ENCODE assay signal across 31 cellular contexts in the genomic region with DNA sequence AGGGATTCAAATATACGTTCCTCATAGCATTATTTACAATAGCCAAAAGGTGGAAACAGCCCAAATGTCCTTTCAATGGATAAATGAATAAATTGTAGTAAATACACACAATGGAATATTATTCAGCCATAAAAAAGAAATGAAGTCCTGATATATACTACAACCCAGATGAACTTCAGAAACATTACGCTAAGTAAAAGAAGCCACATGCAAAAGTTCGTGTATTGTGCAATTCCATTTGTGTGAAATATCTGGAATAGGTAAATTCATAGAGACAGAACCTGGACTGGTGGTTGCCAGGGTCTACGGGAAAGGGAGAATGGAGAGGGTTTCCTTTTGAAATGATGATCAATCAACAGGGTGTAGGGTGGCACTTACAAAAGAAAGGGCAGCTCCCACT. TPM values are rescaled to one million over a fixed set of nuclear protein-coding genes. Genes with fewer than 3 reads are reported as not detected.
"Had no signal": no experiment of that assay in that cellular context is flagged by ENCODE, and none has a peak within 500 bp of the region (broad histone marks: within the 10 kb centered on the region; RNA-seq: fewer than 3 reads in every experiment).

No MANE protein-coding gene starts in this region.

- H3K36me3 ChIP-seq: esophagus muscularis mucosa, gastroesophageal sphincter, heart left ventricle, neural progenitor cell, suprapubic skin, transverse colon, upper lobe of right lung, uterus had no signal

- H2AFZ ChIP-seq: hepatocyte, neural progenitor cell, parathyroid adenoma had no signal

- H3K27me3 ChIP-seq: dorsolateral prefrontal cortex, esophagus muscularis mucosa, foreskin keratinocyte, gastroesophageal sphincter, heart left ventricle, hepatocyte, neural progenitor cell, suprapubic skin, transverse colon, upper lobe of right lung, uterus had no signal

- H3K4me3 ChIP-seq: dorsolateral prefrontal cortex, esophagus muscularis mucosa, gastroesophageal sphincter, heart left ventricle, hepatocyte, lung, neural progenitor cell, smooth muscle cell, suprapubic skin, transverse colon, upper lobe of right lung, uterus had no signal

- H3K4me2 ChIP-seq: hepatocyte, neural progenitor cell, smooth muscle cell had no signal

- H3K79me2 ChIP-seq: hepatocyte, parathyroid adenoma had no signal

- H3K9me3 ChIP-seq: esophagus muscularis mucosa, gastroesophageal sphincter, heart left ventricle, suprapubic skin, transverse colon, upper lobe of right lung, uterus had no signal

- H3K4me1 Mint-ChIP-seq: memory B cell; stimulated activated naive CD8-positive, alpha-beta T cell treated with anti-CD3 and anti-CD28 coated beads, Interleukin-15, amount 100 ng/mL, for 72 hours had no signal

- H3K4me3 Mint-ChIP-seq: memory B cell; naive thymus-derived CD4-positive, alpha-beta T cell; nephron; neural progenitor cell; stimulated activated naive CD8-positive, alpha-beta T cell treated with anti-CD3 and anti-CD28 coated beads, Interleukin-15, amount 100 ng/mL, for 72 hours had no signal

- H3K27ac Mint-ChIP-seq: memory B cell; naive thymus-derived CD4-positive, alpha-beta T cell; nephron; neural progenitor cell; progenitor cell of endocrine pancreas; stimulated activated naive CD8-positive, alpha-beta T cell treated with anti-CD3 and anti-CD28 coated beads, Interleukin-15, amount 100 ng/mL, for 72 hours had no signal

- FAIRE-seq: kidney had no signal

- H3K27ac ChIP-seq: dorsolateral prefrontal cortex, esophagus muscularis mucosa, foreskin keratinocyte, heart left ventricle, hepatocyte, neural progenitor cell, parathyroid adenoma, suprapubic skin, transverse colon, upper lobe of right lung had no signal

- ATAC-seq: foreskin keratinocyte; gastroesophageal sphincter; heart left ventricle; left lobe of liver; naive thymus-derived CD4-positive, alpha-beta T cell; sciatic nerve; stimulated activated naive CD8-positive, alpha-beta T cell treated with anti-CD3 and anti-CD28 coated beads, Interleukin-15, amount 100 ng/mL, for 72 hours; upper lobe of right lung had no signal

- H3K4me1 ChIP-seq: transverse colon, upper lobe of right lung had no signal

- H3K9ac ChIP-seq: neural progenitor cell, parathyroid adenoma had no signal

- DNase-seq: dorsolateral prefrontal cortex; effector CD4-positive, alpha-beta T cell; foreskin keratinocyte; heart left ventricle; kidney; midbrain; naive thymus-derived CD4-positive, alpha-beta T cell; stimulated activated CD4-positive, alpha-beta T cell treated with anti-CD3 and anti-CD28 coated beads, Interleukin-12 subunit alpha, Interleukin-12 subunit beta, amount 100 ng/mL, for 4 hours; stimulated activated CD4-positive, alpha-beta T cell treated with anti-CD3 and anti-CD28 coated beads, Interleukin-1b, Interleukin-23, amount 100 ng/mL, for 48 hours; stimulated activated CD4-positive, alpha-beta T cell treated with anti-CD3 and anti-CD28 coated beads, Interleukin-4, amount 100 ng/mL, for 1 hour; stimulated activated CD8-positive, alpha-beta memory T cell treated with anti-CD3 and anti-CD28 coated beads, Interleukin-4, amount 100 ng/mL, for 48 hours; stimulated activated naive CD4-positive, alpha-beta T cell; stimulated activated naive CD8-positive, alpha-beta T cell treated with anti-CD3 and anti-CD28 coated beads, Interleukin-15, amount 100 ng/mL, for 72 hours; transverse colon; upper lobe of right lung; uterus had no signal

- H3K9me3 Mint-ChIP-seq: memory B cell; naive thymus-derived CD4-positive, alpha-beta T cell; nephron; neural progenitor cell; stimulated activated naive CD8-positive, alpha-beta T cell treated with anti-CD3 and anti-CD28 coated beads, Interleukin-15, amount 100 ng/mL, for 72 hours had no signal

- H3K36me3 Mint-ChIP-seq: memory B cell, neural progenitor cell had no signal

RNA-seq across cellular contexts. Expression of gene ARSI, which starts 12.5 kb away (rescaled TPM):
- total RNA-seq: progenitor cell of endocrine pancreas had no signal
- polyA plus RNA-seq: naive thymus-derived CD4-positive, alpha-beta T cell had no signal

RNA-seq across cellular contexts. Expression of gene CAMK2A, which starts 25.7 kb away (rescaled TPM):
- total RNA-seq: epithelial cell of proximal tubule; left lobe of liver; naive thymus-derived CD4-positive, alpha-beta T cell; progenitor cell of endocrine pancreas had no signal
- polyA plus RNA-seq: foreskin keratinocyte; liver; naive thymus-derived CD4-positive, alpha-beta T cell had no signal
